Comparison of ENCODE assay signal across 1 cellular context in the genomic region with DNA sequence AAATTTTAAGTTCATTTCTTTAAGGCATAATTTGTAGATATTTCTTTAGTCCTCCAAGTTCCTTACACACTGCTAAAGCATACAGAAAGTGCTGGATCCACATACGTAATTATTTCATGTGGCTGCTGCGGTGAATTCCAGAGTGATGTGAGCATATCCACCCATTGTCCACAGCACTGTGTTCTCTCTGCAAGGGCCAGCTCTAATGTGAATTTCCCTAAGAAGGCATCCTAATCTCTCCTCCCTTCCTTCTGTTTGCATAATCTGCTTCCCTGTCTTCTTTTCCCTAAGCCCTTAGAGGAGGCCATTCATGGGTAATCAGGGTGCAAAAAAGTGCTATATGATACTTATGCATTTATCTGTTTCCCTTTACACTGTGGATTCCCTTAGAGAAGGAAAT.
TF ChIP-seq lines count a peak whose summit lies in the region.

No MANE protein-coding gene starts in this region.

TF ChIP-seq in WTC11, 78 proteins besides CTCF, POLR2A, EP300 and RAD21 (continued from another document):
- TF ChIP-seq, protein P1, sequence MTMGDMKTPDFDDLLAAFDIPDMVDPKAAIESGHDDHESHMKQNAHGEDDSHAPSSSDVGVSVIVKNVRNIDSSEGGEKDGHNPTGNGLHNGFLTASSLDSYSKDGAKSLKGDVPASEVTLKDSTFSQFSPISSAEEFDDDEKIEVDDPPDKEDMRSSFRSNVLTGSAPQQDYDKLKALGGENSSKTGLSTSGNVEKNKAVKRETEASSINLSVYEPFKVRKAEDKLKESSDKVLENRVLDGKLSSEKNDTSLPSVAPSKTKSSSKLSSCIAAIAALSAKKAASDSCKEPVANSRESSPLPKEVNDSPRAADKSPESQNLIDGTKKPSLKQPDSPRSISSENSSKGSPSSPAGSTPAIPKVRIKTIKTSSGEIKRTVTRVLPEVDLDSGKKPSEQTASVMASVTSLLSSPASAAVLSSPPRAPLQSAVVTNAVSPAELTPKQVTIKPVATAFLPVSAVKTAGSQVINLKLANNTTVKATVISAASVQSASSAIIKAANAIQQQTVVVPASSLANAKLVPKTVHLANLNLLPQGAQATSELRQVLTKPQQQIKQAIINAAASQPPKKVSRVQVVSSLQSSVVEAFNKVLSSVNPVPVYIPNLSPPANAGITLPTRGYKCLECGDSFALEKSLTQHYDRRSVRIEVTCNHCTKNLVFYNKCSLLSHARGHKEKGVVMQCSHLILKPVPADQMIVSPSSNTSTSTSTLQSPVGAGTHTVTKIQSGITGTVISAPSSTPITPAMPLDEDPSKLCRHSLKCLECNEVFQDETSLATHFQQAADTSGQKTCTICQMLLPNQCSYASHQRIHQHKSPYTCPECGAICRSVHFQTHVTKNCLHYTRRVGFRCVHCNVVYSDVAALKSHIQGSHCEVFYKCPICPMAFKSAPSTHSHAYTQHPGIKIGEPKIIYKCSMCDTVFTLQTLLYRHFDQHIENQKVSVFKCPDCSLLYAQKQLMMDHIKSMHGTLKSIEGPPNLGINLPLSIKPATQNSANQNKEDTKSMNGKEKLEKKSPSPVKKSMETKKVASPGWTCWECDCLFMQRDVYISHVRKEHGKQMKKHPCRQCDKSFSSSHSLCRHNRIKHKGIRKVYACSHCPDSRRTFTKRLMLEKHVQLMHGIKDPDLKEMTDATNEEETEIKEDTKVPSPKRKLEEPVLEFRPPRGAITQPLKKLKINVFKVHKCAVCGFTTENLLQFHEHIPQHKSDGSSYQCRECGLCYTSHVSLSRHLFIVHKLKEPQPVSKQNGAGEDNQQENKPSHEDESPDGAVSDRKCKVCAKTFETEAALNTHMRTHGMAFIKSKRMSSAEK (CRISPR knock-in tag; IDR thresholded peaks at IDR 0.05; ENCODE audit: borderline replicate concordance), result no peak
- TF ChIP-seq, protein P2, sequence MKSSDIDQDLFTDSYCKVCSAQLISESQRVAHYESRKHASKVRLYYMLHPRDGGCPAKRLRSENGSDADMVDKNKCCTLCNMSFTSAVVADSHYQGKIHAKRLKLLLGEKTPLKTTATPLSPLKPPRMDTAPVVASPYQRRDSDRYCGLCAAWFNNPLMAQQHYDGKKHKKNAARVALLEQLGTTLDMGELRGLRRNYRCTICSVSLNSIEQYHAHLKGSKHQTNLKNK (CRISPR knock-in tag; IDR thresholded peaks at IDR 0.05), result no peak
- TF ChIP-seq TCF7 (CRISPR knock-in tag; IDR thresholded peaks at IDR 0.05; ENCODE audit: low read depth) (no peak), SMAD4 (CRISPR knock-in tag; IDR thresholded peaks at IDR 0.05) (no peak), JUN (CRISPR knock-in tag; IDR thresholded peaks at IDR 0.05) (no peak), FOXP1 (CRISPR knock-in tag; IDR thresholded peaks at IDR 0.05; ENCODE audit: borderline replicate concordance) (no peak)
- TF ChIP-seq, protein P3, sequence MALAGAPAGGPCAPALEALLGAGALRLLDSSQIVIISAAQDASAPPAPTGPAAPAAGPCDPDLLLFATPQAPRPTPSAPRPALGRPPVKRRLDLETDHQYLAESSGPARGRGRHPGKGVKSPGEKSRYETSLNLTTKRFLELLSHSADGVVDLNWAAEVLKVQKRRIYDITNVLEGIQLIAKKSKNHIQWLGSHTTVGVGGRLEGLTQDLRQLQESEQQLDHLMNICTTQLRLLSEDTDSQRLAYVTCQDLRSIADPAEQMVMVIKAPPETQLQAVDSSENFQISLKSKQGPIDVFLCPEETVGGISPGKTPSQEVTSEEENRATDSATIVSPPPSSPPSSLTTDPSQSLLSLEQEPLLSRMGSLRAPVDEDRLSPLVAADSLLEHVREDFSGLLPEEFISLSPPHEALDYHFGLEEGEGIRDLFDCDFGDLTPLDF (CRISPR knock-in tag; IDR thresholded peaks at IDR 0.05), result no peak
- TF ChIP-seq, protein P4, sequence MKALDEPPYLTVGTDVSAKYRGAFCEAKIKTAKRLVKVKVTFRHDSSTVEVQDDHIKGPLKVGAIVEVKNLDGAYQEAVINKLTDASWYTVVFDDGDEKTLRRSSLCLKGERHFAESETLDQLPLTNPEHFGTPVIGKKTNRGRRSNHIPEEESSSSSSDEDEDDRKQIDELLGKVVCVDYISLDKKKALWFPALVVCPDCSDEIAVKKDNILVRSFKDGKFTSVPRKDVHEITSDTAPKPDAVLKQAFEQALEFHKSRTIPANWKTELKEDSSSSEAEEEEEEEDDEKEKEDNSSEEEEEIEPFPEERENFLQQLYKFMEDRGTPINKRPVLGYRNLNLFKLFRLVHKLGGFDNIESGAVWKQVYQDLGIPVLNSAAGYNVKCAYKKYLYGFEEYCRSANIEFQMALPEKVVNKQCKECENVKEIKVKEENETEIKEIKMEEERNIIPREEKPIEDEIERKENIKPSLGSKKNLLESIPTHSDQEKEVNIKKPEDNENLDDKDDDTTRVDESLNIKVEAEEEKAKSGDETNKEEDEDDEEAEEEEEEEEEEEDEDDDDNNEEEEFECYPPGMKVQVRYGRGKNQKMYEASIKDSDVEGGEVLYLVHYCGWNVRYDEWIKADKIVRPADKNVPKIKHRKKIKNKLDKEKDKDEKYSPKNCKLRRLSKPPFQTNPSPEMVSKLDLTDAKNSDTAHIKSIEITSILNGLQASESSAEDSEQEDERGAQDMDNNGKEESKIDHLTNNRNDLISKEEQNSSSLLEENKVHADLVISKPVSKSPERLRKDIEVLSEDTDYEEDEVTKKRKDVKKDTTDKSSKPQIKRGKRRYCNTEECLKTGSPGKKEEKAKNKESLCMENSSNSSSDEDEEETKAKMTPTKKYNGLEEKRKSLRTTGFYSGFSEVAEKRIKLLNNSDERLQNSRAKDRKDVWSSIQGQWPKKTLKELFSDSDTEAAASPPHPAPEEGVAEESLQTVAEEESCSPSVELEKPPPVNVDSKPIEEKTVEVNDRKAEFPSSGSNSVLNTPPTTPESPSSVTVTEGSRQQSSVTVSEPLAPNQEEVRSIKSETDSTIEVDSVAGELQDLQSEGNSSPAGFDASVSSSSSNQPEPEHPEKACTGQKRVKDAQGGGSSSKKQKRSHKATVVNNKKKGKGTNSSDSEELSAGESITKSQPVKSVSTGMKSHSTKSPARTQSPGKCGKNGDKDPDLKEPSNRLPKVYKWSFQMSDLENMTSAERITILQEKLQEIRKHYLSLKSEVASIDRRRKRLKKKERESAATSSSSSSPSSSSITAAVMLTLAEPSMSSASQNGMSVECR (CRISPR knock-in tag; IDR thresholded peaks at IDR 0.05; ENCODE audit: borderline replicate concordance), result no peak
TF ChIP-seq in WTC11: peak in this region for 0.
